37 cellular contexts compared by ENCODE assay signal in the genomic region with DNA sequence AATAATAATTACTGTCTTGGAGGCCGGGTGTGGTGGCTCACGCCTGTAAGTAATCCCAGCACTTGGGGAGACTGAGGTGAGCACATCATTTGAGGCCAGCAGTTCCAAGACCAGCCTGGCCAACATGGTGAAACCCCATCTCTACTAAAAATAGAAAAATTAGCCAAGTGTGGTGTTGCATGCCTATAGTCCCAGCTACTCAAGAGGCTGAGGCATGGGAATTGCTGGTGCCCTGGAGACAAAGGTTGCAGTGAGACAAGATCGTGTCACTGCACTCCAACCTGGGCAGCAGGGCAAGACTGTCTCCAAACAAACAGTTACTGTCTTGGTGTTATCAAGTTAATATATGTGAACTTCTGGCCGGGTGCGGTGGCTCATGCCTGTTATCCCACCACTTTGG.
"Had no signal": no experiment of that assay in that cellular context is flagged by ENCODE, and none has a peak within 500 bp of the region (broad histone marks: within the 10 kb centered on the region; RNA-seq: fewer than 3 reads in every experiment).

No MANE protein-coding gene starts in this region.

- H3K9me3 ChIP-seq: ascending aorta, body of pancreas, breast epithelium, MG63, Peyer's patch had no signal

- H3K27me3 ChIP-seq: ascending aorta, body of pancreas, breast epithelium, MG63, Peyer's patch had no signal

- H3K4me1 ChIP-seq: breast epithelium had no signal

- H3K27me3 Mint-ChIP-seq: activated B cell treated with CpG ODN at 0.5 μM for 24 hours; activated CD4-positive, alpha-beta memory T cell treated with anti-CD3 and anti-CD28 coated beads for 36 hours; activated naive CD8-positive, alpha-beta T cell; T-cell; T-helper 17 cell had no signal

- H3K4me3 ChIP-seq: ascending aorta, body of pancreas, breast epithelium, MG63, Peyer's patch had no signal

- DNase-seq: activated B cell treated with CpG ODN at 0.5 μM for 24 hours; activated CD4-positive, alpha-beta memory T cell treated with anti-CD3 and anti-CD28 coated beads for 36 hours; activated CD4-positive, alpha-beta T cell treated with anti-CD3 and anti-CD28 coated beads for 4 hours; activated CD4-positive, alpha-beta T cell treated with anti-CD3 and anti-CD28 coated beads, Interleukin-2, amount 50 U/mL, for 1 hour; activated CD4-positive, CD25-positive, alpha-beta regulatory T cell treated with anti-CD3 and anti-CD28 coated beads, Interleukin-2, amount 50 U/mL, for 72 hours; activated CD8-positive, alpha-beta memory T cell treated with anti-CD3 and anti-CD28 coated beads, Interleukin-2, amount 50 U/mL, for 4 hours; activated gamma-delta T cell; activated naive CD4-positive, alpha-beta T cell treated with Interleukin-2 at 50 U/mL for 16 hours; activated T-cell treated with anti-CD3 and anti-CD28 coated beads for 4 hours; activated T-cell treated with anti-CD3 and anti-CD28 coated beads, Interleukin-2, amount 50 U/mL, for 72 hours; amygdala; body of pancreas; cerebellar nuclear complex; Kasumi-1; KG1; MG63; NCI-H1092; NCI-H1436 treated with DMSO at 0.1 percent for 48 hours; NCI-H1694 treated with DMSO at 0.1 percent for 48 hours; NCI-H2029; NCI-H345; NCI-H524 treated with DMSO at 0.1 percent for 48 hours; NCI-H748 treated with DMSO at 0.1 percent for 48 hours; NK-92 treated with Interleukin-12 subunit alpha and Interleukin-12 subunit beta, amount 100 ng/mL, for 24 hours; PC-3; Peyer's patch; RPMI8226; SIG-M5; T-cell; T-helper 17 cell; T-helper 9 cell had no signal

- H3K4me3 Mint-ChIP-seq: activated B cell treated with CpG ODN at 0.5 μM for 24 hours; activated CD4-positive, alpha-beta memory T cell treated with anti-CD3 and anti-CD28 coated beads for 36 hours; activated naive CD8-positive, alpha-beta T cell; activated T-cell treated with anti-CD3 and anti-CD28 coated beads, Interleukin-2, amount 50 U/mL, for 72 hours; T-cell; T-helper 17 cell had no signal

- H3K27ac Mint-ChIP-seq: activated B cell treated with CpG ODN at 0.5 μM for 24 hours; activated CD4-positive, alpha-beta memory T cell treated with anti-CD3 and anti-CD28 coated beads for 36 hours; activated T-cell treated with anti-CD3 and anti-CD28 coated beads, Interleukin-2, amount 50 U/mL, for 72 hours; activated T-helper 2 cell treated with anti-CD3 and anti-CD28 coated beads, Interferon-gamma antibody, Interleukin-2, Interleukin-4, amounts not matched to agents 10 μg/mL and 5 μg/mL and 100 μg/mL, durations not matched to agents 14 hours and 24 hours and 36 hours; T-cell had no signal

- ATAC-seq: activated T-cell treated with anti-CD3 and anti-CD28 coated beads, Interleukin-2, amount 50 U/mL, for 72 hours; body of pancreas; PC-3; SK-N-SH treated with all-trans-retinoic acid at 6 μM for 48 hours; T-cell; T-helper 17 cell had no signal

- H3K27ac ChIP-seq: ascending aorta, body of pancreas, breast epithelium, Peyer's patch, VCaP had no signal

- H3K9me3 Mint-ChIP-seq: activated B cell treated with CpG ODN at 0.5 μM for 24 hours; activated CD4-positive, alpha-beta memory T cell treated with anti-CD3 and anti-CD28 coated beads for 36 hours; activated T-cell treated with anti-CD3 and anti-CD28 coated beads, Interleukin-2, amount 50 U/mL, for 72 hours; activated T-helper 2 cell treated with anti-CD3 and anti-CD28 coated beads, Interferon-gamma antibody, Interleukin-2, Interleukin-4, amounts not matched to agents 10 μg/mL and 5 μg/mL and 100 μg/mL, durations not matched to agents 14 hours and 24 hours and 36 hours; T-cell had no signal
